In genomic region chr15:101654191-101654590, GRCh38 we compare ENCODE assay signal across 18 cellular contexts. TPM values are rescaled to one million over a fixed set of nuclear protein-coding genes. Genes with fewer than 3 reads are reported as not detected.
DNase-seq lines count a peak whose midpoint lies in the region; ATAC-seq and TF ChIP-seq lines count a peak whose summit lies in the region.
"Had no signal": no experiment of that assay in that cellular context is flagged by ENCODE, and none has a peak within 500 bp of the region (broad histone marks: within the 10 kb centered on the region; RNA-seq: fewer than 3 reads in every experiment).

No MANE protein-coding gene starts in this region.

- H3K4me1 ChIP-seq in PC-3 (ENCODE audit: insufficient read depth, low read length) = peaks cover 24% of the 10 kb centered on the region
- peaks cover 9% of the 10 kb centered on the region for H3K4me1 ChIP-seq in Caco-2

- no peaks in the 10 kb centered on the region for H3K27me3 Mint-ChIP-seq in activated naive CD4-positive, alpha-beta T cell treated with anti-CD3 and anti-CD28 coated beads, Interleukin-2, amount 50 U/mL, for 24 hours
- no peaks in the 10 kb centered on the region for H3K27me3 Mint-ChIP-seq in dendritic cell treated with granulocyte-macrophage colony-stimulating factor and Interleukin-4, amounts not matched to agents 40 ng/mL and 50 ng/mL, for 4 days
- H3K27me3 Mint-ChIP-seq in stimulated activated naive B cell treated with anti-CD40 and anti-IgM and Interleukin-4, amounts not matched to agents 10 μg/mL and 1 μg/mL and 100 μg/mL, for 72 hours = no peaks in the 10 kb centered on the region
- H3K27me3 Mint-ChIP-seq in Caco-2 (ENCODE audit: insufficient read depth, unreplicated experiment) = no peaks in the 10 kb centered on the region

- peak overlapping the region; percentile 67 for H3K4me3 Mint-ChIP-seq in activated naive CD4-positive, alpha-beta T cell treated with anti-CD3 and anti-CD28 coated beads, Interleukin-2, amount 50 U/mL, for 24 hours
- no peak overlapping the region for H3K4me3 Mint-ChIP-seq in dendritic cell treated with granulocyte-macrophage colony-stimulating factor and Interleukin-4, amounts not matched to agents 40 ng/mL and 50 ng/mL, for 4 days
- no peak overlapping the region for H3K4me3 Mint-ChIP-seq in stimulated activated naive B cell treated with anti-CD40 and anti-IgM and Interleukin-4, amounts not matched to agents 10 μg/mL and 1 μg/mL and 100 μg/mL, for 72 hours
- H3K4me3 Mint-ChIP-seq in Caco-2 (ENCODE audit: unreplicated experiment) = no peak overlapping the region

- ATAC-seq in activated naive CD4-positive, alpha-beta T cell treated with anti-CD3 and anti-CD28 coated beads, Interleukin-2, amount 50 U/mL, for 72 hours = no peak
- no peak for ATAC-seq in PC-3
- no peak for ATAC-seq in stimulated activated naive B cell treated with anti-CD40 and anti-IgM and Interleukin-4, amounts not matched to agents 10 μg/mL and 1 μg/mL and 100 μg/mL, for 72 hours (replicated peaks)
- ATAC-seq in HG03442 (IDR thresholded peaks at IDR 0.05; ENCODE audit: unreplicated experiment) = no peak
- ATAC-seq: left colon; stimulated activated effector memory CD8-positive, alpha-beta T cell treated with anti-CD3 and anti-CD28 coated beads, Interleukin-12 subunit alpha, Interleukin-12 subunit beta, amount 100 ng/mL, for 72 hours had no signal

- no TSS peak for BruUV-seq in PC-3 (replicated peaks; lab: Mats Ljungman, UMichigan)
- BruUV-seq in Caco-2 (replicated peaks; lab: Mats Ljungman, UMichigan) = no TSS peak

- H3K9me3 Mint-ChIP-seq in activated naive CD4-positive, alpha-beta T cell treated with anti-CD3 and anti-CD28 coated beads, Interleukin-2, amount 50 U/mL, for 24 hours = no peaks in the 10 kb centered on the region
- no peaks in the 10 kb centered on the region for H3K9me3 Mint-ChIP-seq in activated naive CD4-positive, alpha-beta T cell treated with anti-CD3 and anti-CD28 coated beads, Interleukin-2, amount 50 U/mL, for 72 hours
- H3K9me3 Mint-ChIP-seq in dendritic cell treated with granulocyte-macrophage colony-stimulating factor and Interleukin-4, amounts not matched to agents 40 ng/mL and 50 ng/mL, for 4 days = no peaks in the 10 kb centered on the region
- no peaks in the 10 kb centered on the region for H3K9me3 Mint-ChIP-seq in stimulated activated naive B cell treated with anti-CD40 and anti-IgM and Interleukin-4, amounts not matched to agents 10 μg/mL and 1 μg/mL and 100 μg/mL, for 72 hours
- H3K9me3 Mint-ChIP-seq in Caco-2 (ENCODE audit: unreplicated experiment) = no peaks in the 10 kb centered on the region
- H3K9me3 Mint-ChIP-seq: stimulated activated effector memory CD8-positive, alpha-beta T cell treated with anti-CD3 and anti-CD28 coated beads, Interleukin-12 subunit alpha, Interleukin-12 subunit beta, amount 100 ng/mL, for 72 hours had no signal

- no peaks in the 10 kb centered on the region for H3F3A ChIP-seq in PC-3 (ENCODE audit: low read length, unreplicated experiment)

- peak overlapping the region; percentile 96; the same call in 1 of the 2 replicates for H3K4me2 ChIP-seq in PC-3 (ENCODE audit: low read length)

- H3K9me2 ChIP-seq in PC-3 (replicated peaks; ENCODE audit: low read length) = no peaks in the 10 kb centered on the region

- intact Hi-C loops in PC-3 (cut with micrococcal nuclease) (no loop called here), Caco-2 (cut with micrococcal nuclease; ENCODE audit: unreplicated experiment) (no loop called here)
- intact Hi-C loops in dendritic cell treated with granulocyte-macrophage colony-stimulating factor and Interleukin-4, amounts not matched to agents 40 ng/mL and 50 ng/mL, for 4 days (cut with micrococcal nuclease) = no loop called here

- H3K9me3 ChIP-seq in PC-3 (ENCODE audit: low read length) (no peaks in the 10 kb centered on the region), Caco-2 (no peaks in the 10 kb centered on the region)
- H3K9me3 ChIP-seq: BE2C, Peyer's patch, prostate gland, spleen had no signal

- peaks cover 10% of the 10 kb centered on the region for H4K20me1 ChIP-seq in PC-3 (ENCODE audit: low read length)

- TF ChIP-seq CTCF in PC-3 (conservative IDR thresholded peaks at IDR 0.05; ENCODE audit: low read depth, low read length) = no peak
- no peak for TF ChIP-seq CTCF in Caco-2 (IDR thresholded peaks at IDR 0.05; ENCODE audit: insufficient read depth in 1 of 2, low read depth in 1 of 2, low read length in 1 of 2, severe bottlenecking in 1 of 2, unreplicated experiment in 1 of 2)

- peaks cover 2% of the 10 kb centered on the region for H3K36me3 Mint-ChIP-seq in activated naive CD4-positive, alpha-beta T cell treated with anti-CD3 and anti-CD28 coated beads, Interleukin-2, amount 50 U/mL, for 24 hours
- H3K36me3 Mint-ChIP-seq in activated naive CD4-positive, alpha-beta T cell treated with anti-CD3 and anti-CD28 coated beads, Interleukin-2, amount 50 U/mL, for 72 hours = peaks cover 10 to 17% of the 10 kb centered on the region in 2 donors
- H3K36me3 Mint-ChIP-seq in dendritic cell treated with granulocyte-macrophage colony-stimulating factor and Interleukin-4, amounts not matched to agents 40 ng/mL and 50 ng/mL, for 4 days (ENCODE audit: low read depth) = peaks cover 21% of the 10 kb centered on the region
- peaks cover 3 to 13% of the 10 kb centered on the region in 2 donors for H3K36me3 Mint-ChIP-seq in stimulated activated naive B cell treated with anti-CD40 and anti-IgM and Interleukin-4, amounts not matched to agents 10 μg/mL and 1 μg/mL and 100 μg/mL, for 72 hours
- H3K36me3 Mint-ChIP-seq in Caco-2 (ENCODE audit: insufficient read depth, unreplicated experiment) = peaks cover 4% of the 10 kb centered on the region

- H3K36me3 ChIP-seq in PC-3 (ENCODE audit: low read depth, low read length) (no peaks in the 10 kb centered on the region), Caco-2 (ENCODE audit: control insufficient read depth, insufficient read depth, low read length) (no peaks in the 10 kb centered on the region)
- H3K36me3 ChIP-seq: prostate gland had no signal

- H2AFZ ChIP-seq in PC-3 (ENCODE audit: low read length) = no peak overlapping the region

- peaks cover 37% of the 10 kb centered on the region for H3K4me1 Mint-ChIP-seq in activated naive CD4-positive, alpha-beta T cell treated with anti-CD3 and anti-CD28 coated beads, Interleukin-2, amount 50 U/mL, for 24 hours
- peaks cover 33% of the 10 kb centered on the region for H3K4me1 Mint-ChIP-seq in dendritic cell treated with granulocyte-macrophage colony-stimulating factor and Interleukin-4, amounts not matched to agents 40 ng/mL and 50 ng/mL, for 4 days (ENCODE audit: low read depth)
- peaks cover 14 to 25% of the 10 kb centered on the region in 2 donors for H3K4me1 Mint-ChIP-seq in stimulated activated naive B cell treated with anti-CD40 and anti-IgM and Interleukin-4, amounts not matched to agents 10 μg/mL and 1 μg/mL and 100 μg/mL, for 72 hours
- peaks cover 4% of the 10 kb centered on the region for H3K4me1 Mint-ChIP-seq in Caco-2 (ENCODE audit: low read depth, unreplicated experiment)

- H3K27me3 ChIP-seq in PC-3 (ENCODE audit: low read length) (no peaks in the 10 kb centered on the region), Caco-2 (replicated peaks; ENCODE audit: control insufficient read depth, insufficient read depth, low read length) (no peaks in the 10 kb centered on the region)
- H3K27me3 ChIP-seq: BE2C, Peyer's patch, spleen had no signal

- H3K9ac ChIP-seq in PC-3 (ENCODE audit: low read length) = no peak overlapping the region

- POLR2A ChIA-PET in PC-3 (lab: Charles Lee; ENCODE audit: unreplicated experiment) (interaction anchor here (0.7 kb wide), 1 partner anchor 115 kb away, joined by 3 read pairs; no protein-coding TSS in a partner anchor), Caco-2 (lab: Charles Lee) (interaction anchor here (0.6 kb wide), 1 partner anchor 14 kb away, joined by 3 read pairs; no protein-coding TSS in a partner anchor)

- peak overlapping the region; percentile 56 for H3K27ac Mint-ChIP-seq in activated naive CD4-positive, alpha-beta T cell treated with anti-CD3 and anti-CD28 coated beads, Interleukin-2, amount 50 U/mL, for 24 hours
- no peak overlapping the region for H3K27ac Mint-ChIP-seq in activated naive CD4-positive, alpha-beta T cell treated with anti-CD3 and anti-CD28 coated beads, Interleukin-2, amount 50 U/mL, for 72 hours
- peak overlapping the region; percentile 32 for H3K27ac Mint-ChIP-seq in dendritic cell treated with granulocyte-macrophage colony-stimulating factor and Interleukin-4, amounts not matched to agents 40 ng/mL and 50 ng/mL, for 4 days
- H3K27ac Mint-ChIP-seq in stimulated activated naive B cell treated with anti-CD40 and anti-IgM and Interleukin-4, amounts not matched to agents 10 μg/mL and 1 μg/mL and 100 μg/mL, for 72 hours = peak overlapping the region; percentile 42
- no peak overlapping the region for H3K27ac Mint-ChIP-seq in Caco-2 (ENCODE audit: unreplicated experiment)

- DNase-seq in activated naive CD4-positive, alpha-beta T cell treated with anti-CD3 and anti-CD28 coated beads, Interleukin-2, amount 50 U/mL, for 72 hours (ENCODE audit: low spot score in 2 of 2) = no peak
- DNase-seq in PC-3 (no peak), Caco-2 (no peak), NCI-H526 (lab: John Stamatoyannopoulos, UW) (no peak)
- DNase-seq in stimulated activated naive B cell treated with anti-CD40 and anti-IgM and Interleukin-4, amounts not matched to agents 10 μg/mL and 1 μg/mL and 100 μg/mL, for 72 hours = no peak
- DNase-seq: BE2C, DMS79 treated with DMSO at 0.1 percent for 48 hours, left colon, NCI-H1694, NCI-H510A, Peyer's patch, spleen, trophoblast cell had no signal

- CTCF ChIA-PET in PC-3 (lab: Charles Lee) = no interaction called here
- CTCF ChIA-PET in Caco-2 (lab: Charles Lee) = no interaction called here

- H3K4me3 ChIP-seq in PC-3 (ENCODE audit: low read length) (no peak overlapping the region), Caco-2 (ENCODE audit: low read depth, low read length) (no peak overlapping the region)
- H3K4me3 ChIP-seq: Peyer's patch, prostate gland, spleen had no signal

- H3K79me2 ChIP-seq in PC-3 (ENCODE audit: low read length) = peaks cover 28% of the 10 kb centered on the region

- no peak overlapping the region for H3K27ac ChIP-seq in PC-3 (ENCODE audit: low read length)
- H3K27ac ChIP-seq: Peyer's patch, prostate gland had no signal

RNA-seq across cellular contexts. Expression of gene TM2D3, which starts 2.0 kb away (rescaled TPM):
- 10 to 100 TPM; 33.5 to 56.7 TPM for total RNA-seq in activated naive CD4-positive, alpha-beta T cell treated with anti-CD3 and anti-CD28 coated beads, Interleukin-2, amount 50 U/mL, for 72 hours
- total RNA-seq in PC-3 (2014; rRNA removed) = 18.4 and 23.3 TPM in 2 replicates
- 34.7 and 39.2 TPM in 2 replicates for total RNA-seq in Caco-2 (2022)

Comparison
In these comparisons a context has a peak if more than half of its experiments do, and no peak if none do; other contexts are left out.
1. H3K27ac Mint-ChIP-seq: peak in activated naive CD4-positive, alpha-beta T cell treated with anti-CD3 and anti-CD28 coated beads, Interleukin-2, amount 50 U/mL, for 24 hours (single experiment), dendritic cell treated with granulocyte-macrophage colony-stimulating factor and Interleukin-4, amounts not matched to agents 40 ng/mL and 50 ng/mL, for 4 days (single experiment) and stimulated activated naive B cell treated with anti-CD40 and anti-IgM and Interleukin-4, amounts not matched to agents 10 μg/mL and 1 μg/mL and 100 μg/mL, for 72 hours (single experiment); none in activated naive CD4-positive, alpha-beta T cell treated with anti-CD3 and anti-CD28 coated beads, Interleukin-2, amount 50 U/mL, for 72 hours (0 of 2) and Caco-2 (single experiment).